ENCODE assay signal across 12 cellular contexts in genomic region chr1:153357076-153357852, GRCh38. TPM values are rescaled to one million over a fixed set of nuclear protein-coding genes. Genes with fewer than 3 reads are reported as not detected.
DNase-seq lines count a peak whose midpoint lies in the region; ATAC-seq and TF ChIP-seq lines count a peak whose summit lies in the region.
"Had no signal": no experiment of that assay in that cellular context is flagged by ENCODE, and none has a peak within 500 bp of the region (broad histone marks: within the 10 kb centered on the region; RNA-seq: fewer than 3 reads in every experiment).

No MANE protein-coding gene starts in this region.

- H3K36me3 ChIP-seq in H7 (replicated peaks; ENCODE audit: control insufficient read depth, insufficient read depth, low read length) (no peaks in the 10 kb centered on the region), RWPE2 (ENCODE audit: low read depth) (no peaks in the 10 kb centered on the region), heart left ventricle (no peaks in the 10 kb centered on the region), psoas muscle (ENCODE audit: insufficient read depth in 1 of 2, low read depth in 1 of 2) (no peaks in the 10 kb centered on the region)
- H3K36me3 ChIP-seq: cardiac muscle cell had no signal

- H3K9me3 ChIP-seq in RWPE2 (ENCODE audit: severe bottlenecking) (no peaks in the 10 kb centered on the region), heart left ventricle (no peaks in the 10 kb centered on the region), psoas muscle (no peaks in the 10 kb centered on the region)

- TF ChIP-seq POLR2A in heart left ventricle (IDR thresholded peaks at IDR 0.05) = peak in 1 of 2 donors; percentile 15

- H3K4me3 ChIP-seq in H7 (ENCODE audit: insufficient read depth, low read depth, low read length) (no peak overlapping the region), RWPE2 (ENCODE audit: severe bottlenecking) (no peak overlapping the region), heart left ventricle (peak overlapping the region in 1 of 12 donors; percentile 58), psoas muscle (no peak overlapping the region)
- H3K4me3 ChIP-seq: cardiac muscle cell had no signal

- ATAC-seq in RWPE2 (ENCODE audit: low read depth) (peak; percentile 85), heart left ventricle (peak; percentile 27 to 70 (median 42)), psoas muscle (peak; percentile 40 to 75 (median 56)), HG03045 (IDR thresholded peaks at IDR 0.05; ENCODE audit: unreplicated experiment) (no peak)

- no peaks in the 10 kb centered on the region for H3K27me3 ChIP-seq in H7 (ENCODE audit: control insufficient read depth, insufficient read depth, low read length)
- H3K27me3 ChIP-seq in RWPE2 (ENCODE audit: insufficient read depth, poor library complexity, severe bottlenecking) = no peaks in the 10 kb centered on the region
- no peaks in the 10 kb centered on the region for H3K27me3 ChIP-seq in heart left ventricle
- H3K27me3 ChIP-seq in psoas muscle (ENCODE audit: insufficient read depth in 3 of 3, low read length in 2 of 3) = peaks cover 0 to 4% (median 0%) of the 10 kb centered on the region in 3 donors
- H3K27me3 ChIP-seq: cardiac muscle cell had no signal

- DNase-seq in H7 (peak; percentile 32), RWPE2 (ENCODE audit: low spot score) (peak; percentile 90), heart left ventricle (peak; percentile 27 to 84 (median 67)), psoas muscle (peak; percentile 68 to 76), NCI-H2196 (lab: John Stamatoyannopoulos, UW; ENCODE audit: unreplicated experiment) (no peak), NCI-H446 treated with DMSO at 0.1 percent for 48 hours (lab: John Stamatoyannopoulos, UW) (no peak), globus pallidus (ENCODE audit: low spot score) (no peak)
- DNase-seq: DMS53; glutamatergic neuron; stimulated activated CD4-positive, alpha-beta T cell treated with anti-CD3 and anti-CD28 coated beads, Interleukin-4, amount 100 ng/mL, for 24 hours had no signal

- 55 to 67% (median 65%) methylated on average over 9 to 10 of the region's 10 CpGs for WGBS in heart left ventricle, 4 donors
- 59 to 65% (median 60%) methylated on average over 10 of the region's 10 CpGs for WGBS in psoas muscle, 3 donors

- peak overlapping the region; percentile 86 for H3K27ac ChIP-seq in RWPE2 (ENCODE audit: poor library complexity, severe bottlenecking)
- H3K27ac ChIP-seq in heart left ventricle = peak overlapping the region in 2 of 12 donors; percentile 37 to 92
- H3K27ac ChIP-seq in psoas muscle = no peak overlapping the region
- H3K27ac ChIP-seq: cardiac muscle cell had no signal

- TF ChIP-seq CTCF in RWPE2 (IDR thresholded peaks at IDR 0.05; ENCODE audit: poor library complexity, severe bottlenecking) (no peak), heart left ventricle (IDR thresholded peaks at IDR 0.05) (no peak), psoas muscle (IDR thresholded peaks at IDR 0.05) (no peak)

- intact Hi-C loops in heart left ventricle (cut with DNase I) = loop anchor here in 2 of 10 donors (10.0 kb wide), 2 partner anchors 48 to 218 kb away; no protein-coding TSS in a partner anchor
- intact Hi-C loops in psoas muscle (cut with DNase I) = loop anchor here in 1 of 2 donors (10.0 kb wide), 1 partner anchor 398 kb away; no protein-coding TSS in a partner anchor

- H3K4me1 ChIP-seq in RWPE2 (ENCODE audit: insufficient read depth, poor library complexity, severe bottlenecking) (peaks cover 16% of the 10 kb centered on the region), heart left ventricle (peaks cover 0 to 35% (median 0%) of the 10 kb centered on the region in 12 donors), psoas muscle (no peaks in the 10 kb centered on the region)

RNA-seq across cellular contexts. Expression of gene S100A9, which starts 0.4 kb away (rescaled TPM):
- not detected in 2 replicates for total RNA-seq in H7 (2014; rRNA removed; shearing (Covaris generic))
- total RNA-seq in heart left ventricle (100 to 1,000 TPM in 3 of 9 donors, 10 to 100 TPM in 5, 1 to 10 TPM in 1; 5.7 to 350 (median 76.2) TPM), psoas muscle (10 to 100 TPM; 26.4 to 60.3 (median 52.2) TPM)
- polyA plus RNA-seq in heart left ventricle (100 to 1,000 TPM in 1 of 2 donors, 10 to 100 TPM in 1; 43.3 to 202 TPM), psoas muscle (100 to 1,000 TPM in 1 of 3 donors, 10 to 100 TPM in 2; 38.8 to 111 (median 46.1) TPM)
- polyA plus RNA-seq: cardiac muscle cell had no signal

RNA-seq across cellular contexts. Expression of gene PGLYRP4, which starts 8.6 kb away (rescaled TPM):
- total RNA-seq in H7 (2014; rRNA removed; shearing (Covaris generic)) = not detected in 2 replicates
- total RNA-seq in heart left ventricle (not detected), psoas muscle (not detected)
- polyA plus RNA-seq in heart left ventricle (not detected), psoas muscle (not detected)
- total RNA-seq: cardiac muscle cell had no signal

RNA-seq across cellular contexts. Expression of gene S100A12, which starts 18.2 kb away (rescaled TPM):
- not detected in 2 replicates for total RNA-seq in H7 (2014; rRNA removed; shearing (Covaris generic))
- total RNA-seq in heart left ventricle = 1 to 10 TPM in 8 of 9 donors, not detected in 1; 1.2 to 8.9 (median 3.7) TPM
- 1 to 10 TPM; 5.1 to 9.1 TPM for polyA plus RNA-seq in heart left ventricle
- 1 to 10 TPM; 1.2 to 2.8 (median 1.8) TPM for total RNA-seq in psoas muscle
- polyA plus RNA-seq in psoas muscle = 1 to 10 TPM in 2 of 3 donors, under 1 TPM in 1; 0.40 to 3.5 (median 1.0) TPM
- total RNA-seq: cardiac muscle cell had no signal
- polyA plus RNA-seq: cardiac muscle cell had no signal

RNA-seq across cellular contexts. Expression of gene S100A8, which starts 33.6 kb away (rescaled TPM):
- not detected in 2 replicates for total RNA-seq in H7 (2014; rRNA removed; shearing (Covaris generic))
- total RNA-seq in heart left ventricle (100 to 1,000 TPM in 2 of 9 donors, 10 to 100 TPM in 6, 1 to 10 TPM in 1; 6.0 to 199 (median 27.2) TPM), psoas muscle (10 to 100 TPM; 26.0 to 57.0 (median 33.5) TPM)
- polyA plus RNA-seq in heart left ventricle (10 to 100 TPM; 32.3 to 72.9 TPM), psoas muscle (10 to 100 TPM; 16.8 to 30.6 (median 25.2) TPM)
- total RNA-seq: cardiac muscle cell had no signal

RNA-seq across cellular contexts. Expression of gene PGLYRP3, which starts 44.5 kb away (rescaled TPM):
- not detected in 2 replicates for total RNA-seq in H7 (2014; rRNA removed; shearing (Covaris generic))
- total RNA-seq in heart left ventricle = not detected
- not detected for polyA plus RNA-seq in heart left ventricle
- not detected for total RNA-seq in psoas muscle
- polyA plus RNA-seq in psoas muscle = not detected
- total RNA-seq: cardiac muscle cell had no signal
- polyA plus RNA-seq: cardiac muscle cell had no signal

Comparison
In these comparisons a context has a peak if more than half of its experiments do, and no peak if none do; other contexts are left out.
1. DNase-seq: peak in H7 (single experiment), RWPE2 (single experiment), heart left ventricle (5 of 5) and psoas muscle (2 of 2); none in NCI-H2196 (single experiment), NCI-H446 treated with DMSO at 0.1 percent for 48 hours (single experiment) and globus pallidus (single experiment).